In genomic region chr1:111131693-111132092, GRCh38 we compare ENCODE assay signal across 1 cellular context.
TF ChIP-seq lines count a peak whose summit lies in the region.

No MANE protein-coding gene starts in this region.

TF ChIP-seq in GM23338, 12 proteins besides CTCF, POLR2A, EP300 and RAD21 (continued from another document):
- TF ChIP-seq ZNF462 (CRISPR knock-in tag; IDR thresholded peaks at IDR 0.05) (no peak), ETS1 (IDR thresholded peaks at IDR 0.05) (no peak), POLR2AphosphoS5 (IDR thresholded peaks at IDR 0.05; ENCODE audit: low read depth) (no peak), NANOG (IDR thresholded peaks at IDR 0.05; ENCODE audit: borderline replicate concordance) (no peak), ZNF331 (CRISPR knock-in tag; IDR thresholded peaks at IDR 0.05; ENCODE audit: low read depth) (no peak)
